9 cellular contexts compared by ENCODE assay signal in genomic region chr9:133702798-133703570, GRCh38. TPM values are rescaled to one million over a fixed set of nuclear protein-coding genes. Genes with fewer than 3 reads are reported as not detected.
DNase-seq lines count a peak whose midpoint lies in the region; ATAC-seq, FAIRE-seq and TF ChIP-seq lines count a peak whose summit lies in the region.
"Had no signal": no experiment of that assay in that cellular context is flagged by ENCODE, and none has a peak within 500 bp of the region (broad histone marks: within the 10 kb centered on the region; RNA-seq: fewer than 3 reads in every experiment).

No MANE protein-coding gene starts in this region.

- BruUV-seq in Calu3 (replicated peaks; lab: Mats Ljungman, UMichigan), result no TSS peak

- H3K27ac Mint-ChIP-seq in activated CD4-positive, alpha-beta T cell treated with anti-CD3 and anti-CD28 coated beads for 36 hours, result peak overlapping the region; percentile 97
- no peak overlapping the region for H3K27ac Mint-ChIP-seq in Calu3 (ENCODE audit: unreplicated experiment)

- H3K9me3 ChIP-seq in adipocyte (ENCODE audit: control insufficient read depth, low read length) (peaks cover 5% of the 10 kb centered on the region), lower lobe of right lung (no peaks in the 10 kb centered on the region), tibial artery (no peaks in the 10 kb centered on the region)
- H3K9me3 ChIP-seq: pancreas had no signal

- peaks cover 6% of the 10 kb centered on the region for H3K36me3 Mint-ChIP-seq in activated CD4-positive, alpha-beta T cell treated with anti-CD3 and anti-CD28 coated beads for 36 hours (ENCODE audit: low read depth)
- H3K36me3 Mint-ChIP-seq in Calu3 (ENCODE audit: insufficient read depth, unreplicated experiment), result no peaks in the 10 kb centered on the region

- H3K4me1 Mint-ChIP-seq in activated CD4-positive, alpha-beta T cell treated with anti-CD3 and anti-CD28 coated beads for 36 hours, result peaks cover 56% of the 10 kb centered on the region
- H3K4me1 Mint-ChIP-seq in Calu3 (ENCODE audit: low read depth, unreplicated experiment), result no peaks in the 10 kb centered on the region

- intact Hi-C loops in activated CD4-positive, alpha-beta T cell treated with anti-CD3 and anti-CD28 coated beads for 36 hours (cut with DNase I, micrococcal nuclease), result loop anchor here (1.0 to 10.0 kb wide), 5 partner anchors 20 to 568 kb away; partner anchors contain the start of gene BRD3 (in 1 of the 2)
- intact Hi-C loops in lower lobe of right lung (cut with DNase I), result no loop called here
- intact Hi-C loops in tibial artery (cut with DNase I; ENCODE audit: low total_unique reads), result no loop called here
- intact Hi-C loops in Calu3 (cut with micrococcal nuclease; ENCODE audit: unreplicated experiment), result no loop called here

- H3K36me3 ChIP-seq in adipocyte (ENCODE audit: control insufficient read depth, insufficient read depth, low read length, severe bottlenecking), result no peaks in the 10 kb centered on the region
- H3K36me3 ChIP-seq in lower lobe of right lung, result no peaks in the 10 kb centered on the region
- H3K36me3 ChIP-seq in tibial artery, result no peaks in the 10 kb centered on the region
- H3K36me3 ChIP-seq: pancreas had no signal

- H3K27ac ChIP-seq in lower lobe of right lung, result peak overlapping the region; percentile 60
- H3K27ac ChIP-seq in tibial artery, result no peak overlapping the region
- H3K27ac ChIP-seq: pancreas had no signal

- CTCF ChIA-PET in activated CD4-positive, alpha-beta T cell treated with anti-CD3 and anti-CD28 coated beads for 36 hours (lab: Charles Lee), result interaction anchor here (0.6 kb wide), 1 partner anchor 432 kb away, joined by 4 read pairs; no protein-coding TSS in a partner anchor
- CTCF ChIA-PET in Calu3 (lab: Charles Lee), result no interaction called here

- H3K9me3 Mint-ChIP-seq in activated CD4-positive, alpha-beta T cell treated with anti-CD3 and anti-CD28 coated beads for 36 hours (ENCODE audit: low read depth), result peaks cover 1% of the 10 kb centered on the region
- no peaks in the 10 kb centered on the region for H3K9me3 Mint-ChIP-seq in Calu3 (ENCODE audit: low read depth, unreplicated experiment)

- peak overlapping the region; percentile 81 for H3K4me3 Mint-ChIP-seq in activated CD4-positive, alpha-beta T cell treated with anti-CD3 and anti-CD28 coated beads for 36 hours
- H3K4me3 Mint-ChIP-seq in Calu3 (ENCODE audit: low read depth, unreplicated experiment), result no peak overlapping the region

- peak; percentile 52 for DNase-seq in activated CD4-positive, alpha-beta T cell treated with anti-CD3 and anti-CD28 coated beads for 36 hours
- no peak for DNase-seq in activated CD4-positive, alpha-beta T cell treated with anti-CD3 and anti-CD28 coated beads for 1 hour
- DNase-seq in adipocyte (ENCODE audit: low read depth), result no peak
- DNase-seq in lower lobe of right lung, result peak; percentile 45
- peak in 1 of 2 donors; percentile 60 for DNase-seq in tibial artery
- no peak for DNase-seq in Calu3
- DNase-seq in ACHN, result no peak
- no peak for DNase-seq in D721Med (ENCODE audit: insufficient read length, low spot score)

- peak; percentile 14 for ATAC-seq in activated CD4-positive, alpha-beta T cell treated with anti-CD3 and anti-CD28 coated beads for 36 hours
- peak; percentile 12 to 20 for ATAC-seq in lower lobe of right lung

- H3K27me3 ChIP-seq in adipocyte (replicated peaks; ENCODE audit: control insufficient read depth, insufficient read depth, low read length) (peaks cover 7% of the 10 kb centered on the region), lower lobe of right lung (ENCODE audit: low read depth) (peaks cover 16% of the 10 kb centered on the region), tibial artery (peaks cover 0 to 45% of the 10 kb centered on the region in 2 donors)
- H3K27me3 ChIP-seq: pancreas had no signal

- no peak for TF ChIP-seq CTCF in lower lobe of right lung (IDR thresholded peaks at IDR 0.05)
- TF ChIP-seq CTCF in tibial artery (IDR thresholded peaks at IDR 0.05), result no peak
- no peak for TF ChIP-seq CTCF in Calu3 (IDR thresholded peaks at IDR 0.05; ENCODE audit: unreplicated experiment)
- no peak for TF ChIP-seq CTCF in D721Med (IDR thresholded peaks at IDR 0.05; ENCODE audit: insufficient read depth, missing control alignments)

- in situ Hi-C loops in ACHN (cut with HindIII; ENCODE audit: low pct_ligation_motif_present, low pct_unique_long_range_greater_than_20kb, low sequenced_read_pairs), result no loop called here

- FAIRE-seq in D721Med (lab: Jason Lieb, UNC), result no peak
- FAIRE-seq: pancreas had no signal

- H3K9ac ChIP-seq in adipocyte (ENCODE audit: low read length), result peak overlapping the region; percentile 54

- no peaks in the 10 kb centered on the region for H3K27me3 Mint-ChIP-seq in activated CD4-positive, alpha-beta T cell treated with anti-CD3 and anti-CD28 coated beads for 36 hours
- peaks cover 79% of the 10 kb centered on the region for H3K27me3 Mint-ChIP-seq in Calu3 (ENCODE audit: unreplicated experiment)

- peaks cover 26% of the 10 kb centered on the region for H3K4me1 ChIP-seq in adipocyte (ENCODE audit: control insufficient read depth, insufficient read depth, low read length)
- peaks cover 29% of the 10 kb centered on the region for H3K4me1 ChIP-seq in lower lobe of right lung
- peaks cover 0 to 18% (median 4%) of the 10 kb centered on the region in 4 donors for H3K4me1 ChIP-seq in tibial artery
- H3K4me1 ChIP-seq: pancreas had no signal

- H3K4me3 ChIP-seq in adipocyte (ENCODE audit: low read length), result peak overlapping the region; percentile 59
- H3K4me3 ChIP-seq in lower lobe of right lung, result peak overlapping the region; percentile 36
- peak overlapping the region; percentile 15 to 25 for H3K4me3 ChIP-seq in tibial artery
- H3K4me3 ChIP-seq: pancreas had no signal

- POLR2A ChIA-PET in activated CD4-positive, alpha-beta T cell treated with anti-CD3 and anti-CD28 coated beads for 36 hours (lab: Charles Lee), result no interaction called here

RNA-seq across cellular contexts. Expression of gene SARDH, which starts 35.2 kb away (rescaled TPM):
- total RNA-seq in activated CD4-positive, alpha-beta T cell treated with anti-CD3 and anti-CD28 coated beads for 36 hours, result 1 to 10 TPM; 7.8 to 8.2 TPM
- total RNA-seq in lower lobe of right lung, result 3.4 TPM
- 0.12 TPM in 1 of 2 replicates, not detected in the other for total RNA-seq in Calu3 (2022)

Comparison
In these comparisons a context has a peak if more than half of its experiments do, and no peak if none do; other contexts are left out.
1. DNase-seq: peak in activated CD4-positive, alpha-beta T cell treated with anti-CD3 and anti-CD28 coated beads for 36 hours (single experiment) and lower lobe of right lung (single experiment); none in activated CD4-positive, alpha-beta T cell treated with anti-CD3 and anti-CD28 coated beads for 1 hour (single experiment), adipocyte (single experiment), Calu3 (single experiment), ACHN (single experiment) and D721Med (single experiment).
2. intact Hi-C loops: an anchor here in activated CD4-positive, alpha-beta T cell treated with anti-CD3 and anti-CD28 coated beads for 36 hours (1.0 to 10.0 kb wide); none called in lower lobe of right lung, tibial artery and Calu3.
3. Peak in every context shown above with its lines, with median percentiles within 50 percentile points of each other: H3K4me3 ChIP-seq.